Comparison of ENCODE assay signal across 26 cellular contexts in the genomic region with DNA sequence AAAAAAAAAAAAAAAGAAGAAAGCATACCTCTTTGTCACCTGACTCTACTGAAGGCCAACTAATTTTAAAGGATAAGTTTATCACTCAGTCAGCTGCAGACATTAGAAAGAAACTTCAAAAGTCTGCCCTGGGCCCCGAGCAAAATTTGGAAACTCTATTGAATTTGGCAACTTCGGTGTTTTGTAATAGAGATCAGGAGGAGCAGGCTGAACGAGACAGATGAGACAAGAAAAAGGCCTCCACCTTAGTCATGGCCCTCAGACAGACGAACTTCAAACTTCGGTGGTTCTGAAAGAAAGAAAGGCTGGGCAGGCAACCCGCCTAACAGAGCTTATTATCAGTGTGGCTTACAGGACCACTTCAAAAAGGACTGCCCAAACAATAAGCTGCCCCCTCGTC. TPM values are rescaled to one million over a fixed set of nuclear protein-coding genes. Genes with fewer than 3 reads are reported as not detected.
"Had no signal": no experiment of that assay in that cellular context is flagged by ENCODE, and none has a peak within 500 bp of the region (broad histone marks: within the 10 kb centered on the region; RNA-seq: fewer than 3 reads in every experiment).

No MANE protein-coding gene starts in this region.

- H3K9ac ChIP-seq: parathyroid adenoma had no signal

- H3K36me3 ChIP-seq: prostate gland, right lobe of liver, suprapubic skin, thyroid gland, upper lobe of right lung, vagina had no signal

- H3K9me3 ChIP-seq: prostate gland, right lobe of liver, suprapubic skin, thyroid gland, upper lobe of right lung, vagina had no signal

- H3K4me2 ChIP-seq: hepatocyte had no signal

- H3K79me2 ChIP-seq: hepatocyte, parathyroid adenoma had no signal

- H3K4me3 ChIP-seq: hepatocyte, lung, prostate gland, right lobe of liver, suprapubic skin, thyroid gland, upper lobe of right lung, vagina had no signal

- H3K4me3 Mint-ChIP-seq: endodermal cell; naive B cell; nephron; stimulated activated effector memory CD8-positive, alpha-beta T cell treated with anti-CD3 and anti-CD28 coated beads, Interleukin-12 subunit alpha, Interleukin-12 subunit beta, amount 100 ng/mL, for 72 hours had no signal

- H3K4me1 Mint-ChIP-seq: endodermal cell, nephron had no signal

- H3K27ac ChIP-seq: hepatocyte, parathyroid adenoma, prostate gland, right lobe of liver, suprapubic skin, thyroid gland, upper lobe of right lung, vagina had no signal

- H3K27ac Mint-ChIP-seq: endodermal cell; naive B cell; nephron; stimulated activated effector memory CD8-positive, alpha-beta T cell treated with anti-CD3 and anti-CD28 coated beads, Interleukin-12 subunit alpha, Interleukin-12 subunit beta, amount 100 ng/mL, for 72 hours had no signal

- DNase-seq: effector CD4-positive, alpha-beta T cell; endodermal cell; foreskin melanocyte; head of caudate nucleus; kidney; left cardiac atrium; left ventricle myocardium superior; mesendoderm; naive B cell; right lobe of liver; stimulated activated CD4-positive, alpha-beta T cell treated with anti-CD3 and anti-CD28 coated beads, Interleukin-4, amount 100 ng/mL, for 1 hour; stimulated activated CD8-positive, alpha-beta memory T cell treated with anti-CD3 and anti-CD28 coated beads, Interleukin-4, amount 100 ng/mL, for 48 hours; stimulated activated naive CD8-positive, alpha-beta T cell treated with anti-CD3 and anti-CD28 coated beads, Interleukin-15, Interleukin-2, amounts not matched to agents 100 U/mL and 50 U/mL, for 24 hours; thyroid gland; upper lobe of right lung had no signal

- H3K4me1 ChIP-seq: parathyroid adenoma, prostate gland, right lobe of liver, suprapubic skin, thyroid gland, upper lobe of right lung, vagina had no signal

- FAIRE-seq: endothelial cell of umbilical vein, kidney had no signal

- ATAC-seq: left cardiac atrium; left ventricle myocardium superior; right lobe of liver; stimulated activated effector memory CD8-positive, alpha-beta T cell treated with anti-CD3 and anti-CD28 coated beads, Interleukin-12 subunit alpha, Interleukin-12 subunit beta, amount 100 ng/mL, for 72 hours; stimulated activated naive CD8-positive, alpha-beta T cell treated with anti-CD3 and anti-CD28 coated beads, Interleukin-15, Interleukin-2, amounts not matched to agents 100 U/mL and 50 U/mL, for 24 hours; upper lobe of right lung had no signal

- H2AFZ ChIP-seq: hepatocyte, parathyroid adenoma had no signal

- H3K27me3 ChIP-seq: hepatocyte, right lobe of liver, suprapubic skin, thyroid gland, upper lobe of right lung, vagina had no signal

- H3K36me3 Mint-ChIP-seq: naive B cell; stimulated activated effector memory CD8-positive, alpha-beta T cell treated with anti-CD3 and anti-CD28 coated beads, Interleukin-12 subunit alpha, Interleukin-12 subunit beta, amount 100 ng/mL, for 72 hours had no signal

- H3K9me3 Mint-ChIP-seq: endodermal cell; naive B cell; stimulated activated effector memory CD8-positive, alpha-beta T cell treated with anti-CD3 and anti-CD28 coated beads, Interleukin-12 subunit alpha, Interleukin-12 subunit beta, amount 100 ng/mL, for 72 hours had no signal

RNA-seq across cellular contexts. Expression of gene GLDN, which starts 18.5 kb away (rescaled TPM):
- total RNA-seq: dermis microvascular lymphatic vessel endothelial cell, endothelial cell of umbilical vein, renal cortical epithelial cell had no signal
- polyA plus RNA-seq: endothelial cell of umbilical vein had no signal

RNA-seq across cellular contexts. Expression of gene CYP19A1, which starts 21.6 kb away (rescaled TPM):
- total RNA-seq: dermis microvascular lymphatic vessel endothelial cell, endodermal cell, endothelial cell of umbilical vein, renal cortical epithelial cell, right lobe of liver had no signal
- polyA plus RNA-seq: endothelial cell of umbilical vein had no signal
